In genomic region chr10:109979215-109979614, GRCh38 we compare ENCODE assay signal across 14 cellular contexts. TPM values are rescaled to one million over a fixed set of nuclear protein-coding genes. Genes with fewer than 3 reads are reported as not detected.
DNase-seq lines count a peak whose midpoint lies in the region; ATAC-seq and TF ChIP-seq lines count a peak whose summit lies in the region.
"Had no signal": no experiment of that assay in that cellular context is flagged by ENCODE, and none has a peak within 500 bp of the region (broad histone marks: within the 10 kb centered on the region; RNA-seq: fewer than 3 reads in every experiment).

No MANE protein-coding gene starts in this region.

- 0 out of 2 replicates have a peak overlapping the region, but pooled peaks have one; percentile 36 for H2AFZ ChIP-seq in Karpas-422 (ENCODE audit: low read length)
- no peak overlapping the region for H2AFZ ChIP-seq in mesenchymal stem cell (ENCODE audit: low read depth, low read length)

- H3K14ac ChIP-seq in mesenchymal stem cell (ENCODE audit: low read length in 2 of 2), result no peak overlapping the region

- peak overlapping the region in 1 of 2 experiments; percentile 78 for H3K18ac ChIP-seq in mesenchymal stem cell (ENCODE audit: low read depth in 1 of 2, low read length in 2 of 2)

- H3K4ac ChIP-seq in mesenchymal stem cell (ENCODE audit: low read depth in 1 of 2, low read length in 2 of 2), result no peak overlapping the region

- H4K91ac ChIP-seq in mesenchymal stem cell (ENCODE audit: low read length), result no peak overlapping the region

- H2BK120ac ChIP-seq in mesenchymal stem cell (ENCODE audit: low read depth, low read length), result no peak overlapping the region

- H3K36me3 ChIP-seq in Karpas-422 (ENCODE audit: insufficient read depth, low read length) (no peaks in the 10 kb centered on the region), mesenchymal stem cell (ENCODE audit: control insufficient read depth in 1 of 2, insufficient read depth in 2 of 2, low read depth in 1 of 2, low read length in 2 of 2) (no peaks in the 10 kb centered on the region), thoracic aorta (no peaks in the 10 kb centered on the region)
- H3K36me3 ChIP-seq: HAP-1 had no signal

- H3K36me3 Mint-ChIP-seq in activated T-helper 17 cell treated with anti-CD3 and anti-CD28 coated beads, Interleukin-2, amount 50 U/mL, for 72 hours (ENCODE audit: low read depth), result no peaks in the 10 kb centered on the region

- H3K4me1 Mint-ChIP-seq in activated T-helper 17 cell treated with anti-CD3 and anti-CD28 coated beads, Interleukin-2, amount 50 U/mL, for 72 hours, result peaks cover 4% of the 10 kb centered on the region

- H3K4me3 ChIP-seq in Karpas-422 (ENCODE audit: low read length) (no peak overlapping the region), mesenchymal stem cell (ENCODE audit: insufficient read depth in 1 of 2, low read depth in 1 of 2, low read length in 2 of 2) (peak overlapping the region in 1 of 2 experiments; percentile 41), thoracic aorta (no peak overlapping the region)
- H3K4me3 ChIP-seq: HAP-1 had no signal

- H3K9ac ChIP-seq in Karpas-422 (ENCODE audit: low read length) (no peak overlapping the region), mesenchymal stem cell (ENCODE audit: low read length) (peak overlapping the region; percentile 80)

- H2AK5ac ChIP-seq in mesenchymal stem cell (ENCODE audit: low read length, severe bottlenecking), result no peak overlapping the region

- H3K9me3 Mint-ChIP-seq in activated T-helper 17 cell treated with anti-CD3 and anti-CD28 coated beads, Interleukin-2, amount 50 U/mL, for 72 hours, result no peaks in the 10 kb centered on the region

- H3K27me3 Mint-ChIP-seq in activated T-helper 17 cell treated with anti-CD3 and anti-CD28 coated beads, Interleukin-2, amount 50 U/mL, for 72 hours, result no peaks in the 10 kb centered on the region

- no peaks in the 10 kb centered on the region for H3K9me3 ChIP-seq in Karpas-422 (ENCODE audit: low read length)
- no peaks in the 10 kb centered on the region for H3K9me3 ChIP-seq in mesenchymal stem cell (ENCODE audit: control insufficient read depth, low read length)
- H3K9me3 ChIP-seq in thoracic aorta, result no peaks in the 10 kb centered on the region
- H3K9me3 ChIP-seq: HAP-1 had no signal

- H2BK15ac ChIP-seq in mesenchymal stem cell (ENCODE audit: low read depth, poor library complexity, severe bottlenecking), result no peak overlapping the region

- no peaks in the 10 kb centered on the region for H3K27me3 ChIP-seq in Karpas-422 (ENCODE audit: low read length)
- H3K27me3 ChIP-seq in mesenchymal stem cell (ENCODE audit: control insufficient read depth in 1 of 2, insufficient read depth in 1 of 2, low read length in 2 of 2), result no peaks in the 10 kb centered on the region
- no peaks in the 10 kb centered on the region for H3K27me3 ChIP-seq in thoracic aorta (replicated peaks; ENCODE audit: insufficient read depth)

- DNase-seq in Karpas-422 (no peak), caudate nucleus (lab: John Stamatoyannopoulos, UW) (no peak), mesenchymal stem cell (no peak), thoracic aorta (ENCODE audit: low spot score) (no peak), SK-N-DZ (ENCODE audit: low spot score) (no peak)
- DNase-seq: DND-41, NCI-H1105 treated with DMSO at 0.1 percent for 48 hours, NCI-H1694 treated with DMSO at 0.1 percent for 48 hours had no signal

- H3K23ac ChIP-seq in mesenchymal stem cell (ENCODE audit: low read length in 2 of 2), result no peak overlapping the region

- no peak overlapping the region for H3K27ac ChIP-seq in Karpas-422 (ENCODE audit: low read length)
- H3K27ac ChIP-seq in caudate nucleus (ENCODE audit: low read depth, low read length), result peak overlapping the region; percentile 55
- no peak overlapping the region for H3K27ac ChIP-seq in mesenchymal stem cell (ENCODE audit: low read length, poor library complexity, severe bottlenecking)
- H3K27ac ChIP-seq in thoracic aorta, result peak overlapping the region; percentile 34 to 88
- H3K27ac ChIP-seq: C4-2B had no signal

- no peak overlapping the region for H3K4me2 ChIP-seq in Karpas-422 (ENCODE audit: low read depth, low read length, poor library complexity, severe bottlenecking)
- H3K4me2 ChIP-seq in mesenchymal stem cell (ENCODE audit: low read length, poor library complexity, severe bottlenecking), result no peak overlapping the region

- ATAC-seq in thoracic aorta (ENCODE audit: insufficient number of reproducible peaks, low FRiP score, low read depth) (no peak), GM21723 (IDR thresholded peaks at IDR 0.05; ENCODE audit: unreplicated experiment) (no peak), HG03521 (IDR thresholded peaks at IDR 0.05; ENCODE audit: unreplicated experiment) (no peak)
- no peak for ATAC-seq in activated T-helper 17 cell treated with anti-CD3 and anti-CD28 coated beads, Interleukin-2, amount 50 U/mL, for 72 hours (replicated peaks)
- ATAC-seq: Panc1 had no signal

- no peaks in the 10 kb centered on the region for H3K9me2 ChIP-seq in Karpas-422 (replicated peaks; ENCODE audit: insufficient read depth, low read length)

- H3K4me3 Mint-ChIP-seq in activated T-helper 17 cell treated with anti-CD3 and anti-CD28 coated beads, Interleukin-2, amount 50 U/mL, for 72 hours, result no peak overlapping the region

- H2BK12ac ChIP-seq in mesenchymal stem cell (ENCODE audit: low read length in 2 of 2), result no peak overlapping the region

- H4K20me1 ChIP-seq in Karpas-422 (ENCODE audit: insufficient read depth, low read depth, low read length), result no peaks in the 10 kb centered on the region

- WGBS in mesenchymal stem cell, result no CpG with 5 or more reads among the region's 2 CpGs

- H2BK5ac ChIP-seq in mesenchymal stem cell (ENCODE audit: low read depth, low read length, poor library complexity, severe bottlenecking), result no peak overlapping the region

- peaks cover 13% of the 10 kb centered on the region for H3K4me1 ChIP-seq in Karpas-422 (ENCODE audit: low read length)
- H3K4me1 ChIP-seq in mesenchymal stem cell (ENCODE audit: control insufficient read depth, insufficient read depth, low read depth, low read length), result peaks cover 3% of the 10 kb centered on the region
- peaks cover 39 to 57% of the 10 kb centered on the region in 2 donors for H3K4me1 ChIP-seq in thoracic aorta (ENCODE audit: control insufficient read depth in 1 of 2, low read depth in 2 of 2)

- TF ChIP-seq CTCF in thoracic aorta (IDR thresholded peaks at IDR 0.05), result no peak

- no peaks in the 10 kb centered on the region for H3K79me1 ChIP-seq in mesenchymal stem cell (replicated peaks; ENCODE audit: low read length, poor library complexity, severe bottlenecking)

- no peaks in the 10 kb centered on the region for H3K79me2 ChIP-seq in Karpas-422 (ENCODE audit: low read length)

- H4K8ac ChIP-seq in mesenchymal stem cell (ENCODE audit: low read length), result no peak overlapping the region

- no peak overlapping the region for H3K27ac Mint-ChIP-seq in activated T-helper 17 cell treated with anti-CD3 and anti-CD28 coated beads, Interleukin-2, amount 50 U/mL, for 72 hours

RNA-seq across cellular contexts. Expression of gene ADD3, which starts 28.6 kb away (rescaled TPM):
- total RNA-seq in Karpas-422 (2014; rRNA removed; shearing (Covaris generic); ENCODE audit: low replicate concordance), result 15.4 and 16.5 TPM in 2 replicates
- polyA plus RNA-seq in mesenchymal stem cell (2013, experiment 1 of 2), result 75.7 TPM
- polyA plus RNA-seq in mesenchymal stem cell (2013, experiment 2 of 2), result 72.5 TPM
- 100 to 1,000 TPM in 1 of 2 donors, 10 to 100 TPM in 1; 91.1 to 659 TPM for total RNA-seq in thoracic aorta
- polyA plus RNA-seq in SK-N-DZ (2014; cell fraction: cytosol; rRNA removed), result 45.8 and 56.6 TPM in 2 replicates
- polyA plus RNA-seq in SK-N-DZ (2014; cell fraction: nucleus; rRNA removed), result 84.5 and 106 TPM in 2 replicates
- 100 to 1,000 TPM; 115 to 119 TPM for total RNA-seq in activated T-helper 17 cell treated with anti-CD3 and anti-CD28 coated beads, Interleukin-2, amount 50 U/mL, for 72 hours

RNA-seq across cellular contexts. Expression of gene XPNPEP1, which starts 55.9 kb away (rescaled TPM):
- 198 and 201 TPM in 2 replicates for total RNA-seq in Karpas-422 (2014; rRNA removed; shearing (Covaris generic); ENCODE audit: low replicate concordance)
- polyA plus RNA-seq in mesenchymal stem cell (2013, experiment 1 of 2), result 48.5 TPM
- 47.3 TPM for polyA plus RNA-seq in mesenchymal stem cell (2013, experiment 2 of 2)
- 10 to 100 TPM; 36.0 to 86.0 TPM for total RNA-seq in thoracic aorta
- 79.7 and 80.4 TPM in 2 replicates for polyA plus RNA-seq in SK-N-DZ (2014; cell fraction: cytosol; rRNA removed)
- polyA plus RNA-seq in SK-N-DZ (2014; cell fraction: nucleus; rRNA removed), result 101 and 103 TPM in 2 replicates
- 100 to 1,000 TPM in 1 of 2 donors, 10 to 100 TPM in 1; 97.5 to 108 TPM for total RNA-seq in activated T-helper 17 cell treated with anti-CD3 and anti-CD28 coated beads, Interleukin-2, amount 50 U/mL, for 72 hours

Comparison
In these comparisons a context has a peak if more than half of its experiments do, and no peak if none do; other contexts are left out.
1. H3K27ac ChIP-seq: peak in caudate nucleus (single experiment) and thoracic aorta (2 of 2); none in Karpas-422 (single experiment) and mesenchymal stem cell (single experiment).